Comparison of ENCODE assay signal across 22 cellular contexts in the genomic region with DNA sequence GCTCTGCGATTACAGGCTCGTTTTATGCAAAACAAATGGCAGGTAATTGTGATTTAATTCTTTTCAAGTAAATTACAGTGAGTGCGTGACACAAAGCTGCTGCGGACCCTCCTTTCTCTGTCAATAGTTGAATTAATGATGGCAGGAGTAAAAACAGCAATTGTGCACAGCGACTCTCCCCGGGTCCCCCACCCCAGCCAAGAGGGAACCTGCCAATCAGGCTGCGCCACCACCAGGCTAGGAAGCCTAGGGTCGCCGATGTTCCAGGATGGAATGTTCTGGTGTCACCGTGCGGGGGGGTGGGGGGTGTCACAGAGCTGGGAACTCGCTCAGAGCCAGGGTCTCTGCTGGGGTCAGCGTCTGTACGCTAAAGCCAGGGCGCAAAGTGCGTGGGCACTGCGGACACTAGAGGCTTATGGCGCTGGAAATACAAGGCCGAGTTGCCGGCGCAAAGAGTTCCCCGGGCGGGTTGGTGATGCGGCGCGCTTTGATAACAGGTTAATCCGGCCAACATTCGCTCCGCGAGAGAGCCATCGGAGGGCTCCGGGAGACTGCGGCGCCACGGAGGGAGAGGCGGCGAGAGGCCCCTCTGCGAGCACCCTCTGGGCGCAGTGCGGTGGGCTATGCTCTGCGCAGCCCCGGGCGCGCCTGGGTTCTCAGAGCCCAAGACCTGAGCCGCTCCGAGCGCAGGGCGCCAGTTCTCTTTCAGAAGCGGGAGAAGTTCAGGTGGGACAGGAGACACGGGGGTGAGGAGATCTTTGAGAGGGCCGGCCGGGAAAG.
DNase-seq lines count a peak whose midpoint lies in the region; ATAC-seq lines count a peak whose summit lies in the region.
"Had no signal": no experiment of that assay in that cellular context is flagged by ENCODE, and none has a peak within 500 bp of the region (broad histone marks: within the 10 kb centered on the region; RNA-seq: fewer than 3 reads in every experiment).

No MANE protein-coding gene starts in this region.

- peak; percentile 26 for DNase-seq in NCI-H2227 (lab: John Stamatoyannopoulos, UW; ENCODE audit: unreplicated experiment)
- peak; percentile 77 for DNase-seq in ecto neural progenitor cell (ENCODE audit: low spot score)
- peak; percentile 47 for DNase-seq in iPS-NIHi11 (ENCODE audit: low spot score)
- DNase-seq in retina, result peak; percentile 82
- DNase-seq in sciatic nerve (ENCODE audit: low spot score), result no peak
- no peak for DNase-seq in putamen (ENCODE audit: low spot score)
- no peak for DNase-seq in LoVo (ENCODE audit: low spot score)
- DNase-seq: activated CD4-positive, alpha-beta T cell treated with anti-CD3 and anti-CD28 coated beads for 4 hours; body of pancreas; CD4-positive, CD25-positive, alpha-beta regulatory T cell; DMS153; KG1; mesenchymal stem cell; naive thymus-derived CD4-positive, alpha-beta T cell; NCI-H2107; NCI-H524; Right ventricle myocardium superior; stimulated activated CD4-positive, alpha-beta T cell treated with anti-CD3 and anti-CD28 coated beads, Interleukin-2, amount 100 ng/mL, for 24 hours; stimulated activated naive CD8-positive, alpha-beta T cell treated with anti-CD3 and anti-CD28 coated beads, Interleukin-15, Interleukin-2, amounts not matched to agents 100 U/mL and 50 U/mL, for 24 hours; T-cell; tibial artery had no signal

- ATAC-seq in sciatic nerve (no peak), GM21381 (IDR thresholded peaks at IDR 0.05; ENCODE audit: unreplicated experiment) (no peak)
- ATAC-seq: body of pancreas; naive thymus-derived CD4-positive, alpha-beta T cell; stimulated activated naive CD8-positive, alpha-beta T cell treated with anti-CD3 and anti-CD28 coated beads, Interleukin-15, Interleukin-2, amounts not matched to agents 100 U/mL and 50 U/mL, for 24 hours; T-cell had no signal

- intact Hi-C loops in sciatic nerve (cut with DNase I), result no loop called here

Comparison
In these comparisons a context has a peak if more than half of its experiments do, and no peak if none do; other contexts are left out.
1. DNase-seq: peak in NCI-H2227 (single experiment), ecto neural progenitor cell (single experiment), iPS-NIHi11 (single experiment) and retina (single experiment); none in sciatic nerve (single experiment), putamen (single experiment) and LoVo (single experiment).